Comparison of ENCODE assay signal across 15 cellular contexts in the genomic region with DNA sequence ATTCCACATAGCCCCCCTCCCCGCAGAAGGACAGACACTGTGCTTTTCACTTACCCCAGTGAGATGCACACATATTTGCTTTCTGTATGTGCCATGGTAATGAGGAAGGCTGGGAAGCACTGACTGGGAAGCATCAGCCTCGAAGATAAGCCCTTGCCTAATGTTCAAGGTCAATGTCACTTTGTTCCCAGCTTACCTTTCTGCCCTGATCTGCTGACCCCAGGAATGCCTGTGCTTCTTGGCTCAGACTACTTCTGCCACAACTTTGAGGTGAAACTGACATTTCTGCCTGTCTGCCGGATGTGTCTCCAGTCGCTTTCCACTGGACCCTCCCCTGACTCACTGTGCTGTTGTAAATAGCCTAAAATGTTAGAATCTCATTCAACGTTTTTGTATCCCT.
DNase-seq lines count a peak whose midpoint lies in the region; ATAC-seq and TF ChIP-seq lines count a peak whose summit lies in the region.
"Had no signal": no experiment of that assay in that cellular context is flagged by ENCODE, and none has a peak within 500 bp of the region (broad histone marks: within the 10 kb centered on the region; RNA-seq: fewer than 3 reads in every experiment).

No MANE protein-coding gene starts in this region.

- H3K4me2 ChIP-seq in hepatocyte (peak overlapping the region; percentile 58), Karpas-422 (ENCODE audit: low read depth, low read length, poor library complexity, severe bottlenecking) (no peak overlapping the region)
- H3K4me2 ChIP-seq: BLaER1 treated with 17β-estradiol and CSF1 and Interleukin-3, amounts not matched to agents 10 nM and 100 nM had no signal

- H3K4me3 ChIP-seq in heart right ventricle: no peak overlapping the region
- H3K4me3 ChIP-seq in right cardiac atrium (ENCODE audit: low read length): no peak overlapping the region
- H3K4me3 ChIP-seq in Caco-2 (ENCODE audit: low read depth, low read length): no peak overlapping the region
- H3K4me3 ChIP-seq in hepatocyte: no peak overlapping the region
- H3K4me3 ChIP-seq in subcutaneous abdominal adipose tissue (ENCODE audit: low read depth in 1 of 5, low read length in 5 of 5): no peak overlapping the region
- H3K4me3 ChIP-seq in Karpas-422 (ENCODE audit: low read length): no peak overlapping the region
- no peak overlapping the region for H3K4me3 ChIP-seq in coronary artery
- H3K4me3 ChIP-seq: BLaER1 treated with 17β-estradiol and CSF1 and Interleukin-3, amounts not matched to agents 10 nM and 100 nM; HAP-1 had no signal

- TF ChIP-seq CTCF in heart right ventricle (IDR thresholded peaks at IDR 0.05): no peak
- TF ChIP-seq CTCF in Caco-2 (IDR thresholded peaks at IDR 0.05; ENCODE audit: insufficient read depth in 1 of 2, low read depth in 1 of 2, low read length in 1 of 2, severe bottlenecking in 1 of 2, unreplicated experiment in 1 of 2): no peak
- no peak for TF ChIP-seq CTCF in hepatocyte (IDR thresholded peaks at IDR 0.05; ENCODE audit: poor library complexity)
- no peak for TF ChIP-seq CTCF in coronary artery (IDR thresholded peaks at IDR 0.05)

- H3K27ac ChIP-seq in heart right ventricle (peak overlapping the region in 6 of 10 donors; percentile 22 to 64 (median 29)), right cardiac atrium (ENCODE audit: low read length) (no peak overlapping the region), hepatocyte (peak overlapping the region; percentile 46), subcutaneous abdominal adipose tissue (ENCODE audit: low read depth, low read length) (peak overlapping the region; percentile 57), Karpas-422 (ENCODE audit: low read length) (no peak overlapping the region), coronary artery (no peak overlapping the region)
- H3K27ac ChIP-seq: BLaER1 treated with 17β-estradiol and CSF1 and Interleukin-3, amounts not matched to agents 10 nM and 100 nM had no signal

- H3K27me3 ChIP-seq in heart right ventricle (no peaks in the 10 kb centered on the region), right cardiac atrium (ENCODE audit: control insufficient read depth, insufficient read depth) (no peaks in the 10 kb centered on the region), Caco-2 (replicated peaks; ENCODE audit: control insufficient read depth, insufficient read depth, low read length) (no peaks in the 10 kb centered on the region), hepatocyte (no peaks in the 10 kb centered on the region), subcutaneous abdominal adipose tissue (ENCODE audit: control insufficient read depth in 5 of 5, insufficient read depth in 4 of 5, low read length in 5 of 5) (no peaks in the 10 kb centered on the region), Karpas-422 (ENCODE audit: low read length) (no peaks in the 10 kb centered on the region)
- H3K27me3 ChIP-seq: BLaER1 treated with 17β-estradiol and CSF1 and Interleukin-3, amounts not matched to agents 10 nM and 100 nM had no signal

- H2AFZ ChIP-seq in hepatocyte (no peak overlapping the region), Karpas-422 (ENCODE audit: low read length) (no peak overlapping the region)

- H4K20me1 ChIP-seq in hepatocyte (ENCODE audit: insufficient read depth, poor library complexity, severe bottlenecking): no peaks in the 10 kb centered on the region
- H4K20me1 ChIP-seq in Karpas-422 (ENCODE audit: insufficient read depth, low read depth, low read length): no peaks in the 10 kb centered on the region
- H4K20me1 ChIP-seq: BLaER1 treated with 17β-estradiol and CSF1 and Interleukin-3, amounts not matched to agents 10 nM and 100 nM had no signal

- peak overlapping the region; percentile 47 for H3K4me3 Mint-ChIP-seq in Caco-2 (ENCODE audit: unreplicated experiment)
- H3K4me3 Mint-ChIP-seq: CD4-positive, CD25-positive, alpha-beta regulatory T cell had no signal

- H3K9me3 ChIP-seq in heart right ventricle: peaks cover 0 to 10% (median 0%) of the 10 kb centered on the region in 11 donors
- no peaks in the 10 kb centered on the region for H3K9me3 ChIP-seq in right cardiac atrium (ENCODE audit: control insufficient read depth, low read length)
- H3K9me3 ChIP-seq in Caco-2: peaks cover 2% of the 10 kb centered on the region
- no peaks in the 10 kb centered on the region for H3K9me3 ChIP-seq in hepatocyte (ENCODE audit: low read depth)
- no peaks in the 10 kb centered on the region for H3K9me3 ChIP-seq in subcutaneous abdominal adipose tissue (ENCODE audit: control insufficient read depth in 5 of 5, low read length in 5 of 5)
- H3K9me3 ChIP-seq in Karpas-422 (ENCODE audit: low read length): peaks cover 13% of the 10 kb centered on the region
- H3K9me3 ChIP-seq: HAP-1 had no signal

- intact Hi-C loops in heart right ventricle (cut with DNase I): loop anchor here in 5 of 10 donors (5.0 to 10.0 kb wide), 4 partner anchors 64 to 476 kb away; a partner anchor contains a TSS
- intact Hi-C loops in right cardiac atrium (cut with DNase I): loop anchor here in 2 of 4 donors (10.0 kb wide), 3 partner anchors 176 to 476 kb away; a partner anchor contains a TSS
- intact Hi-C loops in Caco-2 (cut with micrococcal nuclease; ENCODE audit: unreplicated experiment): loop anchor here (1.0 to 10.0 kb wide), 4 partner anchors 15 to 386 kb away; no protein-coding TSS in a partner anchor

- no peak overlapping the region for H3K9ac ChIP-seq in subcutaneous abdominal adipose tissue (ENCODE audit: low read length in 5 of 5)
- no peak overlapping the region for H3K9ac ChIP-seq in Karpas-422 (ENCODE audit: low read length)
- H3K9ac ChIP-seq: BLaER1 treated with 17β-estradiol and CSF1 and Interleukin-3, amounts not matched to agents 10 nM and 100 nM had no signal

- peaks cover 3% of the 10 kb centered on the region for H3K9me3 Mint-ChIP-seq in Caco-2 (ENCODE audit: unreplicated experiment)

- CTCF ChIA-PET in Caco-2 (lab: Charles Lee): no interaction called here

- no peaks in the 10 kb centered on the region for H3K27me3 Mint-ChIP-seq in Caco-2 (ENCODE audit: insufficient read depth, unreplicated experiment)
- H3K27me3 Mint-ChIP-seq: CD4-positive, CD25-positive, alpha-beta regulatory T cell had no signal

- no peak for DNase-seq in heart right ventricle
- no peak for DNase-seq in right cardiac atrium
- DNase-seq in Caco-2: no peak
- DNase-seq in hepatocyte (ENCODE audit: low spot score): no peak
- DNase-seq in Karpas-422: no peak
- DNase-seq in coronary artery (ENCODE audit: low spot score): no peak
- DNase-seq: 8988T; ACHN; Calu3; CD4-positive, CD25-positive, alpha-beta regulatory T cell; DMS 273 treated with DMSO at 0.1 percent for 48 hours had no signal

- no peaks in the 10 kb centered on the region for H3K9me2 ChIP-seq in hepatocyte (replicated peaks; ENCODE audit: insufficient read depth)
- no peaks in the 10 kb centered on the region for H3K9me2 ChIP-seq in Karpas-422 (replicated peaks; ENCODE audit: insufficient read depth, low read length)

- WGBS in heart right ventricle, 2 donors: 54% methylated on average over 5 of the region's 5 CpGs
- 73% methylated on average over 5 of the region's 5 CpGs for WGBS in right cardiac atrium
- 50% methylated on average over 5 of the region's 5 CpGs for WGBS in hepatocyte (ENCODE audit: low lambda C conversion rate, missing lambda C conversion rate)

- H3K27ac Mint-ChIP-seq in Caco-2 (ENCODE audit: unreplicated experiment): peak overlapping the region; percentile 54
- H3K27ac Mint-ChIP-seq: CD4-positive, CD25-positive, alpha-beta regulatory T cell had no signal

- peaks cover 39% of the 10 kb centered on the region for H3K36me3 Mint-ChIP-seq in Caco-2 (ENCODE audit: insufficient read depth, unreplicated experiment)
- H3K36me3 Mint-ChIP-seq: CD4-positive, CD25-positive, alpha-beta regulatory T cell had no signal

- peaks cover 7 to 92% (median 82%) of the 10 kb centered on the region in 9 donors for H3K4me1 ChIP-seq in heart right ventricle
- peaks cover 24% of the 10 kb centered on the region for H3K4me1 ChIP-seq in right cardiac atrium (ENCODE audit: control insufficient read depth, insufficient read depth, low read length)
- H3K4me1 ChIP-seq in Caco-2: peaks cover 89% of the 10 kb centered on the region
- H3K4me1 ChIP-seq in hepatocyte (ENCODE audit: insufficient read depth): peaks cover 54% of the 10 kb centered on the region
- H3K4me1 ChIP-seq in subcutaneous abdominal adipose tissue (ENCODE audit: control insufficient read depth in 5 of 5, insufficient read depth in 5 of 5, low read length in 5 of 5): peaks cover 2 to 77% (median 68%) of the 10 kb centered on the region in 5 donors
- H3K4me1 ChIP-seq in Karpas-422 (ENCODE audit: low read length): no peaks in the 10 kb centered on the region
- H3K4me1 ChIP-seq: HAP-1 had no signal

- POLR2A ChIA-PET in Caco-2 (lab: Charles Lee): no interaction called here

- BruUV-seq in Caco-2 (replicated peaks; lab: Mats Ljungman, UMichigan): no TSS peak

- H3K36me3 ChIP-seq in heart right ventricle (no peaks in the 10 kb centered on the region), Caco-2 (ENCODE audit: control insufficient read depth, insufficient read depth, low read length) (no peaks in the 10 kb centered on the region), hepatocyte (replicated peaks; ENCODE audit: insufficient read depth, low read depth) (no peaks in the 10 kb centered on the region), subcutaneous abdominal adipose tissue (ENCODE audit: control insufficient read depth in 5 of 5, insufficient read depth in 5 of 5, low read length in 5 of 5) (no peaks in the 10 kb centered on the region), Karpas-422 (ENCODE audit: insufficient read depth, low read length) (no peaks in the 10 kb centered on the region)
- H3K36me3 ChIP-seq: BLaER1 treated with 17β-estradiol and CSF1 and Interleukin-3, amounts not matched to agents 10 nM and 100 nM; HAP-1 had no signal

- no peak for ATAC-seq in heart right ventricle
- no peak for ATAC-seq in right cardiac atrium
- ATAC-seq in GM18517 (IDR thresholded peaks at IDR 0.05; ENCODE audit: unreplicated experiment): no peak

- peaks cover 73% of the 10 kb centered on the region for H3K4me1 Mint-ChIP-seq in Caco-2 (ENCODE audit: low read depth, unreplicated experiment)
- H3K4me1 Mint-ChIP-seq: CD4-positive, CD25-positive, alpha-beta regulatory T cell had no signal

- H3K79me2 ChIP-seq in hepatocyte (peaks cover 48% of the 10 kb centered on the region), Karpas-422 (ENCODE audit: low read length) (no peaks in the 10 kb centered on the region)

Comparison
In these comparisons a context has a peak if more than half of its experiments do, and no peak if none do; other contexts are left out.
1. H3K27ac ChIP-seq: peak in heart right ventricle (6 of 10), hepatocyte (single experiment) and subcutaneous abdominal adipose tissue (single experiment); none in right cardiac atrium (single experiment), Karpas-422 (single experiment) and coronary artery (0 of 2).